9 cellular contexts compared by ENCODE assay signal in genomic region chrX:16138108-16138427, GRCh38. TPM values are rescaled to one million over a fixed set of nuclear protein-coding genes. Genes with fewer than 3 reads are reported as not detected.
DNase-seq lines count a peak whose midpoint lies in the region; ATAC-seq, FAIRE-seq and TF ChIP-seq lines count a peak whose summit lies in the region.
"Had no signal": no experiment of that assay in that cellular context is flagged by ENCODE, and none has a peak within 500 bp of the region (broad histone marks: within the 10 kb centered on the region; RNA-seq: fewer than 3 reads in every experiment).

No MANE protein-coding gene starts in this region.

- no peak overlapping the region for H2AFZ ChIP-seq in Karpas-422 (ENCODE audit: low read length)

- TF ChIP-seq CTCF in GM12875 (IDR thresholded peaks at IDR 0.05; ENCODE audit: borderline replicate concordance, insufficient read depth, low read depth, low read length) (peak; percentile 47; the same call in 1 of the 2 replicates), tibial artery (IDR thresholded peaks at IDR 0.05) (no peak)

- H3K9me3 ChIP-seq in Karpas-422 (ENCODE audit: low read length) (no peaks in the 10 kb centered on the region), tibial artery (no peaks in the 10 kb centered on the region)

- H3K79me2 ChIP-seq in Karpas-422 (ENCODE audit: low read length): no peaks in the 10 kb centered on the region

- DNase-seq in Karpas-422 (peak; percentile 79), germinal center (ENCODE audit: low spot score) (peak; percentile 8), HuH-7 (ENCODE audit: low spot score) (no peak), urothelium cell line (ENCODE audit: low spot score) (no peak), tibial artery (no peak)
- no peak for DNase-seq in stimulated activated naive CD8-positive, alpha-beta T cell treated with anti-CD3 and anti-CD28 coated beads, Interleukin-15, Interleukin-2, amounts not matched to agents 100 U/mL and 50 U/mL, for 24 hours
- DNase-seq: T-helper 17 cell had no signal

- no peak overlapping the region for H3K27ac ChIP-seq in Karpas-422 (ENCODE audit: low read length)
- H3K27ac ChIP-seq in tibial artery: no peak overlapping the region

- intact Hi-C loops in tibial artery (cut with DNase I; ENCODE audit: low total_unique reads): no loop called here

- H3K9ac ChIP-seq in Karpas-422 (ENCODE audit: low read length): no peak overlapping the region

- H3K4me1 ChIP-seq in Karpas-422 (ENCODE audit: low read length): peaks cover 12% of the 10 kb centered on the region
- no peaks in the 10 kb centered on the region for H3K4me1 ChIP-seq in tibial artery

- no peaks in the 10 kb centered on the region for H4K20me1 ChIP-seq in Karpas-422 (ENCODE audit: insufficient read depth, low read depth, low read length)

- peak; percentile 44 for ATAC-seq in GM21390 (IDR thresholded peaks at IDR 0.05; ENCODE audit: unreplicated experiment)
- ATAC-seq in stimulated activated naive CD8-positive, alpha-beta T cell treated with anti-CD3 and anti-CD28 coated beads, Interleukin-15, Interleukin-2, amounts not matched to agents 100 U/mL and 50 U/mL, for 24 hours: no peak
- ATAC-seq: T-helper 17 cell had no signal

- no peaks in the 10 kb centered on the region for H3K9me2 ChIP-seq in Karpas-422 (replicated peaks; ENCODE audit: insufficient read depth, low read length)

- FAIRE-seq in urothelium cell line (lab: Jason Lieb, UNC): no peak

- no peak overlapping the region for H3K4me3 ChIP-seq in GM12875 (ENCODE audit: low read depth, low read length)
- H3K4me3 ChIP-seq in Karpas-422 (ENCODE audit: low read length): no peak overlapping the region
- H3K4me3 ChIP-seq in tibial artery: no peak overlapping the region

- H3K4me2 ChIP-seq in Karpas-422 (ENCODE audit: low read depth, low read length, poor library complexity, severe bottlenecking): no peak overlapping the region

- H3K36me3 ChIP-seq in Karpas-422 (ENCODE audit: insufficient read depth, low read length): no peaks in the 10 kb centered on the region
- H3K36me3 ChIP-seq in tibial artery: no peaks in the 10 kb centered on the region

- H3K27me3 ChIP-seq in Karpas-422 (ENCODE audit: low read length): no peaks in the 10 kb centered on the region
- no peaks in the 10 kb centered on the region for H3K27me3 ChIP-seq in tibial artery

RNA-seq across cellular contexts. Expression of gene GRPR, which starts 14.7 kb away (rescaled TPM):
- total RNA-seq in Karpas-422 (2014; rRNA removed; shearing (Covaris generic); ENCODE audit: low replicate concordance): 0.45 TPM in 1 of 2 replicates, not detected in the other

RNA-seq across cellular contexts. Expression of gene MAGEB17, which starts 29.2 kb away (rescaled TPM):
- total RNA-seq in Karpas-422 (2014; rRNA removed; shearing (Covaris generic); ENCODE audit: low replicate concordance): not detected in 2 replicates
- total RNA-seq: T-helper 17 cell had no signal

Comparison
In these comparisons a context has a peak if more than half of its experiments do, and no peak if none do; other contexts are left out.
1. DNase-seq: peak in Karpas-422 (single experiment) and germinal center (single experiment); none in HuH-7 (single experiment), urothelium cell line (single experiment), stimulated activated naive CD8-positive, alpha-beta T cell treated with anti-CD3 and anti-CD28 coated beads, Interleukin-15, Interleukin-2, amounts not matched to agents 100 U/mL and 50 U/mL, for 24 hours (single experiment) and tibial artery (0 of 2).